20 cellular contexts compared by ENCODE assay signal in the genomic region with DNA sequence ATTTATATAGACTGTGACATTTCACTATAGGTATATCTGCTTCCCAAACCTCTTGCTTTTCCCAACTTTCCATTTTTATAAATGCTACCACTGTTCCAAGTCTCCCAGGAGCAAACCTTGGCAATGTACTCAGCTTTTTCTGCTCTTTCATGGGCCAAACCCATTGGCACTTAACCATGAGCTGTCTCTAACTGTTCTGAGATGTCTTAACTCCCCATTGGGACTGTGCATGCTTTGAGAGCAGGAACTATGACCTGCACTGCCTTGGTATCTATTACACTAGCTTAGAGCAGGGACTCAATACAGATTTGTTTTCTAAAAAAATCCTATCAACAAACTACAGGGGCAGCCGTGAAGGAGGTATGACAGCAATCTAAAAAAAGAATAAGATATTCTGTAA.
"Had no signal": no experiment of that assay in that cellular context is flagged by ENCODE, and none has a peak within 500 bp of the region (broad histone marks: within the 10 kb centered on the region; RNA-seq: fewer than 3 reads in every experiment).

No MANE protein-coding gene starts in this region.

- H3K4me1 ChIP-seq: breast epithelium, colonic mucosa, parathyroid adenoma, right lobe of liver, upper lobe of left lung had no signal

- ATAC-seq: activated CD4-positive, CD25-positive, alpha-beta regulatory T cell treated with anti-CD3 and anti-CD28 coated beads, Interleukin-2, amount 50 U/mL, for 24 hours; activated naive CD4-positive, alpha-beta T cell treated with anti-CD3 and anti-CD28 coated beads, Interleukin-2, amount 50 U/mL, for 72 hours; effector memory CD8-positive, alpha-beta T cell; esophagus mucosa; right lobe of liver; stimulated activated naive B cell treated with anti-CD40 and anti-IgM and Interleukin-4, amounts not matched to agents 10 μg/mL and 1 μg/mL and 100 μg/mL, for 72 hours had no signal

- H3K36me3 ChIP-seq: breast epithelium, colonic mucosa, right lobe of liver, upper lobe of left lung had no signal

- H3K4me3 ChIP-seq: breast epithelium, colonic mucosa, dorsolateral prefrontal cortex, lung, right lobe of liver, smooth muscle cell, upper lobe of left lung had no signal

- H3K27me3 ChIP-seq: breast epithelium, colonic mucosa, dorsolateral prefrontal cortex, right lobe of liver, upper lobe of left lung had no signal

- H3K9me3 ChIP-seq: breast epithelium, colonic mucosa, right lobe of liver, upper lobe of left lung had no signal

- DNase-seq: activated CD4-positive, alpha-beta T cell treated with anti-CD3 and anti-CD28 coated beads, Interleukin-2, amount 50 U/mL, for 1 hour; activated gamma-delta T cell treated with Interleukin-2 at 50 U/mL for 16 hours; activated T-cell treated with anti-CD3 and anti-CD28 coated beads, Interleukin-2, amount 50 U/mL, for 1 hour; colonic mucosa; dorsolateral prefrontal cortex; effector memory CD8-positive, alpha-beta T cell; naive B cell; right lobe of liver; stimulated activated CD4-positive, alpha-beta T cell treated with anti-CD3 and anti-CD28 coated beads, Interleukin-15, amount 100 ng/mL, for 24 hours; stimulated activated CD4-positive, alpha-beta T cell treated with anti-CD3 and anti-CD28 coated beads, Interleukin-2, amount 100 ng/mL, for 48 hours; stimulated activated CD8-positive, alpha-beta memory T cell treated with anti-CD3 and anti-CD28 coated beads, Interleukin-4, amount 100 ng/mL, for 48 hours; stimulated activated naive B cell treated with anti-CD40 and anti-IgM and Interleukin-4, amounts not matched to agents 10 μg/mL and 1 μg/mL and 100 μg/mL, for 72 hours; upper lobe of left lung had no signal

- H3K9ac ChIP-seq: parathyroid adenoma had no signal
